In the genomic region with DNA sequence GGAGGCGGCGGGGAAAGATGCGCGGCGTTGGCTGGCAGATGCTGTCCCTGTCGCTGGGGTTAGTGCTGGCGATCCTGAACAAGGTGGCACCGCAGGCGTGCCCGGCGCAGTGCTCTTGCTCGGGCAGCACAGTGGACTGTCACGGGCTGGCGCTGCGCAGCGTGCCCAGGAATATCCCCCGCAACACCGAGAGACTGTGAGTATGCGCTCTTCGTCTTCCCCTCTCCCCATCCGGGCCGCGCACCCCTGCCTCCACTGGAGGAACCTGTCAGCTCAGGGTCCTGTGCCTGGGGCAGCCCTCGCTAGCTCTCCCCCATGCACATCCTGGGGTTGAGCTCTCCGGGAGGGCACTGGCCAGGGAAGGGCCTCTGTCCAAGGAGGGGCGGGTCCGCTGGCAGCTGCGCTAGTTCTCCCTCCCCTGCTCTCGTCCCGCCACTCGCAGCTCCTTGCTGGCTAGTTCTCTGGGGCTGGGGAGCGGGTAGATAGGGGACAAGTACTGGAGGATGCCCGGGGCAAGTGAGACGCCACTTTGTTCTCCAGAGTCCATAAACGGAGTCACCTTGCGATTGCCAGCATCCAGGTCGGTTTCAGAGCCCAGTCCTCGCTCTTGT, we compare ENCODE assay signal across 9 cellular contexts. TPM values are rescaled to one million over a fixed set of nuclear protein-coding genes. Genes with fewer than 3 reads are reported as not detected.
DNase-seq lines count a peak whose midpoint lies in the region; ATAC-seq, FAIRE-seq and TF ChIP-seq lines count a peak whose summit lies in the region.
"Had no signal": no experiment of that assay in that cellular context is flagged by ENCODE, and none has a peak within 500 bp of the region (broad histone marks: within the 10 kb centered on the region; RNA-seq: fewer than 3 reads in every experiment).

No MANE protein-coding gene starts in this region.

- no peak overlapping the region for H3K27ac ChIP-seq in H9 (ENCODE audit: insufficient read length, low read depth, low read length)
- no peak overlapping the region for H3K27ac ChIP-seq in astrocyte (ENCODE audit: low read depth, low read length)

- H4K5ac ChIP-seq in H9 (ENCODE audit: insufficient read length, low read depth, low read length) = no peak overlapping the region

- H3K36me3 Mint-ChIP-seq in H9 (ENCODE audit: insufficient read depth in 1 of 3, low read depth in 3 of 3) (no peaks in the 10 kb centered on the region; a peak in 2 of 7 replicates), astrocyte (ENCODE audit: low read depth, unreplicated experiment) (no peaks in the 10 kb centered on the region)
- H3K36me3 Mint-ChIP-seq: activated naive CD8-positive, alpha-beta T cell had no signal

- peak overlapping the region; percentile 74 for H3K4me3 ChIP-seq in astrocyte (ENCODE audit: insufficient read depth, low read depth, low read length)

- no peak overlapping the region for H4K8ac ChIP-seq in H9 (replicated peaks; ENCODE audit: insufficient read length, low read depth, low read length)

- no peak overlapping the region for H3K14ac ChIP-seq in H9 (ENCODE audit: insufficient read depth, low read length)

- DNase-seq in H9 (peak; percentile 35), astrocyte (ENCODE audit: low read depth) (peak; percentile 15), iPS-NIHi7 (ENCODE audit: extremely low spot score) (peak; percentile 15), NCI-H2171 treated with DMSO at 0.1 percent for 48 hours (lab: John Stamatoyannopoulos, UW) (no peak), NCI-H446 treated with DMSO at 0.1 percent for 48 hours (lab: John Stamatoyannopoulos, UW) (no peak), HEK293T (ENCODE audit: extremely low spot score) (no peak)
- no peak for DNase-seq in stimulated activated naive CD8-positive, alpha-beta T cell treated with anti-CD3 and anti-CD28 coated beads, Interleukin-15, Interleukin-2, amounts not matched to agents 100 U/mL and 50 U/mL, for 24 hours

- H2BK5ac ChIP-seq in H9 (ENCODE audit: insufficient read length, low read length) = no peak overlapping the region

- H3K27me3 Mint-ChIP-seq in H9 (ENCODE audit: low read depth) = peaks cover 86% of the 10 kb centered on the region
- peaks cover 25% of the 10 kb centered on the region for H3K27me3 Mint-ChIP-seq in astrocyte (ENCODE audit: low read depth, unreplicated experiment)

- H3K4me2 ChIP-seq in H9 (ENCODE audit: insufficient read depth, insufficient read length, low read length) = peak overlapping the region; percentile 86
- H3K4me2 ChIP-seq in astrocyte (ENCODE audit: low read length) = peak overlapping the region; percentile 98

- peaks cover 44 to 58% of the 10 kb centered on the region in 2 experiments for H3K4me1 Mint-ChIP-seq in H9
- peaks cover 15% of the 10 kb centered on the region for H3K4me1 Mint-ChIP-seq in astrocyte (ENCODE audit: low read depth, unreplicated experiment)

- no peak overlapping the region for H2AK5ac ChIP-seq in H9 (ENCODE audit: insufficient read length, low read length)

- H3K4ac ChIP-seq in H9 (ENCODE audit: low read depth, low read length) = no peak overlapping the region

- no peak overlapping the region for H3K18ac ChIP-seq in H9 (ENCODE audit: insufficient read length, low read depth, low read length)

- peaks cover 44% of the 10 kb centered on the region for H3K27me3 ChIP-seq in H9 (ENCODE audit: insufficient read depth, low read length)
- H3K27me3 ChIP-seq in astrocyte (ENCODE audit: insufficient read depth, low read length) = no peaks in the 10 kb centered on the region

- no peak overlapping the region for H3K23ac ChIP-seq in H9 (ENCODE audit: insufficient read length, low read depth, low read length)

- no peaks in the 10 kb centered on the region for H3K79me1 ChIP-seq in H9 (ENCODE audit: insufficient read depth, low read depth, low read length, poor library complexity, severe bottlenecking)

- FAIRE-seq in astrocyte (lab: Jason Lieb, UNC) = no peak

- WGBS in H9 (ENCODE audit: extremely low coverage, insufficient read length, low lambda C conversion rate) = no CpG with 5 or more reads among the region's 38 CpGs

- H2BK12ac ChIP-seq in H9 (ENCODE audit: insufficient read length, low read depth, low read length) = no peak overlapping the region

- POLR2A ChIA-PET in HEK293T (lab: Yijun Ruan, JAX) = interaction anchor here (0.9 to 3.3 kb wide), 7 partner anchors 9 to 430 kb away, joined by 3 to 25 read pairs (median 11); no protein-coding TSS in a partner anchor

- no peak overlapping the region for H2BK15ac ChIP-seq in H9 (ENCODE audit: low read depth, low read length)

- H4K91ac ChIP-seq in H9 (ENCODE audit: insufficient read length, low read depth, low read length) = no peak overlapping the region

- no peak overlapping the region for H3K56ac ChIP-seq in H9 (ENCODE audit: insufficient read length, low read depth, low read length)

- no peaks in the 10 kb centered on the region for H3K36me3 ChIP-seq in astrocyte (ENCODE audit: insufficient read depth, low read length)

- H3K27ac Mint-ChIP-seq in H9 (no peak overlapping the region), astrocyte (ENCODE audit: unreplicated experiment) (peak overlapping the region; percentile 80)
- H3K27ac Mint-ChIP-seq: activated naive CD8-positive, alpha-beta T cell had no signal

- peaks cover 35% of the 10 kb centered on the region for H3K23me2 ChIP-seq in H9 (ENCODE audit: insufficient read length, low read depth, low read length, poor library complexity, severe bottlenecking)

- no peaks in the 10 kb centered on the region for H4K20me1 ChIP-seq in H9 (ENCODE audit: control insufficient read depth, insufficient read depth, insufficient read length)
- H4K20me1 ChIP-seq in astrocyte (ENCODE audit: insufficient read depth, low read length) = peaks cover 16% of the 10 kb centered on the region

- no peak overlapping the region for H3T11ph ChIP-seq in H9 (ENCODE audit: low read length)

- no peaks in the 10 kb centered on the region for H3K79me2 ChIP-seq in H9 (ENCODE audit: insufficient read depth, low read length)
- peaks cover 10% of the 10 kb centered on the region for H3K79me2 ChIP-seq in astrocyte (ENCODE audit: insufficient read depth, low read length)

- H3K4me1 ChIP-seq in H9 (ENCODE audit: insufficient read depth, low read length) = no peaks in the 10 kb centered on the region; the same call in 1 of the 2 replicates
- peaks cover 24% of the 10 kb centered on the region for H3K4me1 ChIP-seq in astrocyte (ENCODE audit: insufficient read depth, low read length)

- H3K9ac ChIP-seq in H9 (ENCODE audit: extremely low read depth, insufficient read length, low read length) = no peak overlapping the region
- peak overlapping the region; percentile 77 for H3K9ac ChIP-seq in astrocyte (ENCODE audit: low read length)

- H3K9me3 ChIP-seq in H9 (ENCODE audit: control insufficient read depth, low read depth, low read length) (no peaks in the 10 kb centered on the region), astrocyte (ENCODE audit: insufficient read depth, low read depth, low read length) (no peaks in the 10 kb centered on the region)

- H3K9me3 Mint-ChIP-seq in H9 (peaks cover 2 to 3% of the 10 kb centered on the region in 2 experiments; a peak in 3 of 5 replicates), astrocyte (ENCODE audit: unreplicated experiment) (no peaks in the 10 kb centered on the region)

- no peak overlapping the region for H2BK120ac ChIP-seq in H9 (ENCODE audit: low read depth, low read length, poor library complexity, severe bottlenecking)

- TF ChIP-seq CTCF in H9 (conservative IDR thresholded peaks at IDR 0.05) (no peak), astrocyte (IDR thresholded peaks at IDR 0.05; ENCODE audit: insufficient read depth, low read depth, low read length) (no peak)

- H3K4me3 Mint-ChIP-seq in H9 (peak overlapping the region; percentile 73 to 90), astrocyte (ENCODE audit: unreplicated experiment) (peak overlapping the region; percentile 90)
- H3K4me3 Mint-ChIP-seq: activated naive CD8-positive, alpha-beta T cell had no signal

- H2BK20ac ChIP-seq in H9 (ENCODE audit: low read depth, low read length, poor library complexity, severe bottlenecking) = no peak overlapping the region

- H2AFZ ChIP-seq in H9 (ENCODE audit: low read length) (no peak overlapping the region), astrocyte (ENCODE audit: low read depth, low read length) (peak overlapping the region; percentile 84)

- CTCF ChIA-PET in HEK293T (lab: Yijun Ruan, JAX) = no interaction called here

- ATAC-seq in stimulated activated naive CD8-positive, alpha-beta T cell treated with anti-CD3 and anti-CD28 coated beads, Interleukin-15, Interleukin-2, amounts not matched to agents 100 U/mL and 50 U/mL, for 24 hours = peak; percentile 25
- ATAC-seq in HG02852 (IDR thresholded peaks at IDR 0.05; ENCODE audit: unreplicated experiment) = no peak

TF ChIP-seq in HEK293T, 16 proteins besides CTCF, POLR2A, EP300 and RAD21:
- TF ChIP-seq LEF1 (IDR thresholded peaks at IDR 0.05; ENCODE audit: borderline replicate concordance) = no peak
- TF ChIP-seq HDGF (IDR thresholded peaks at IDR 0.05; ENCODE audit: borderline replicate concordance) = no peak
- no peak for TF ChIP-seq FOXA1 (IDR thresholded peaks at IDR 0.05)
- TF ChIP-seq L3MBTL2 (conservative IDR thresholded peaks at IDR 0.05) = no peak
- TF ChIP-seq BHLHE40 (IDR thresholded peaks at IDR 0.05; ENCODE audit: borderline replicate concordance) = no peak
- no peak for TF ChIP-seq SP1 (IDR thresholded peaks at IDR 0.05)
- no peak for TF ChIP-seq ELF4 (IDR thresholded peaks at IDR 0.05)
- no peak for TF ChIP-seq TARDBP (IDR thresholded peaks at IDR 0.05)
- TF ChIP-seq ZNF384 (IDR thresholded peaks at IDR 0.05) = no peak
- TF ChIP-seq FOXK2 (IDR thresholded peaks at IDR 0.05) = no peak

RNA-seq across cellular contexts. Expression of a gene that starts 2.2 kb away (rescaled TPM):
- 1.3 and 1.5 TPM in 2 replicates for total RNA-seq in H9 (2021)
- 6.4 and 11.2 TPM in 2 replicates for total RNA-seq in astrocyte

Comparison
In these comparisons a context has a peak if more than half of its experiments do, and no peak if none do; other contexts are left out.
1. DNase-seq: peak in H9 (single experiment), astrocyte (single experiment) and iPS-NIHi7 (single experiment); none in stimulated activated naive CD8-positive, alpha-beta T cell treated with anti-CD3 and anti-CD28 coated beads, Interleukin-15, Interleukin-2, amounts not matched to agents 100 U/mL and 50 U/mL, for 24 hours (single experiment), NCI-H2171 treated with DMSO at 0.1 percent for 48 hours (single experiment), NCI-H446 treated with DMSO at 0.1 percent for 48 hours (single experiment) and HEK293T (single experiment).